In genomic region chrX:149504226-149504914, GRCh38 we compare ENCODE assay signal across 8 cellular contexts. TPM values are rescaled to one million over a fixed set of nuclear protein-coding genes. Genes with fewer than 3 reads are reported as not detected.
DNase-seq lines count a peak whose midpoint lies in the region; ATAC-seq and TF ChIP-seq lines count a peak whose summit lies in the region.

No MANE protein-coding gene starts in this region.

- BruUV-seq in Panc1 (replicated peaks; lab: Mats Ljungman, UMichigan) = TSS peak; percentile 64

- intact Hi-C loops in Panc1 (cut with micrococcal nuclease; ENCODE audit: unreplicated experiment) = no loop called here
- intact Hi-C loops in heart right ventricle (cut with DNase I) = no loop called here

- H3K36me3 ChIP-seq in Panc1 (ENCODE audit: control insufficient read depth, insufficient read depth, low read length) = no peaks in the 10 kb centered on the region
- peaks cover 0 to 35% (median 9%) of the 10 kb centered on the region in 9 donors for H3K36me3 ChIP-seq in heart right ventricle
- peaks cover 15% of the 10 kb centered on the region for H3K36me3 ChIP-seq in skeletal muscle satellite cell (ENCODE audit: insufficient read depth, low read length)

- H3K4me3 ChIP-seq in AG04450 (ENCODE audit: low read depth, low read length) = peak overlapping the region; percentile 70
- H3K4me3 ChIP-seq in Panc1 (ENCODE audit: low read depth in 2 of 2, low read length in 2 of 2) = peak overlapping the region; percentile 61 to 90
- peak overlapping the region; percentile 50 to 83 (median 69) for H3K4me3 ChIP-seq in heart right ventricle
- peak overlapping the region; percentile 82 for H3K4me3 ChIP-seq in skeletal muscle satellite cell (ENCODE audit: low read length)

- peak; percentile 30 for ATAC-seq in GM18858 (IDR thresholded peaks at IDR 0.05; ENCODE audit: unreplicated experiment)
- ATAC-seq in HG03135 (IDR thresholded peaks at IDR 0.05; ENCODE audit: unreplicated experiment) = peak; percentile 42
- ATAC-seq in Panc1 = peak; percentile 24; the same call in 1 of the 2 replicates
- ATAC-seq in heart right ventricle = peak in 5 of 8 donors; percentile 16 to 44 (median 41)

- DNase-seq in AG04450 (ENCODE audit: low read depth, low spot score) (no peak), Panc1 (ENCODE audit: low read depth, low spot score) (no peak), heart right ventricle (no peak), Kasumi-1 (lab: John Stamatoyannopoulos, UW) (no peak)
- peak in 3 of 4 experiments; percentile 3 to 50 (median 27) for DNase-seq in activated naive CD4-positive, alpha-beta T cell (lab: John Stamatoyannopoulos, UW)

- H3K9me3 ChIP-seq in AG04450 (ENCODE audit: control insufficient read depth, insufficient read depth, low read length) (no peaks in the 10 kb centered on the region), Panc1 (ENCODE audit: control insufficient read depth, insufficient read depth, low read depth, low read length) (no peaks in the 10 kb centered on the region), heart right ventricle (no peaks in the 10 kb centered on the region), skeletal muscle satellite cell (replicated peaks; ENCODE audit: low read length) (no peaks in the 10 kb centered on the region)

- H3K4me2 ChIP-seq in skeletal muscle satellite cell (ENCODE audit: low read length) = peak overlapping the region; percentile 75

- no peaks in the 10 kb centered on the region for H3K27me3 ChIP-seq in AG04450 (ENCODE audit: control insufficient read depth, insufficient read depth, low read length)
- H3K27me3 ChIP-seq in Panc1 (ENCODE audit: control insufficient read depth, insufficient read depth, low read length) = no peaks in the 10 kb centered on the region
- peaks cover 0 to 9% (median 0%) of the 10 kb centered on the region in 7 donors for H3K27me3 ChIP-seq in heart right ventricle
- H3K27me3 ChIP-seq in skeletal muscle satellite cell (ENCODE audit: control insufficient read depth, insufficient read depth, low read length) = peaks cover 2% of the 10 kb centered on the region

- WGBS in heart right ventricle, 2 donors = 47 to 60% methylated on average over 10 of the region's 10 CpGs

- H3K9ac ChIP-seq in skeletal muscle satellite cell (ENCODE audit: low read depth, low read length) = peak overlapping the region; percentile 88

- in situ Hi-C loops in Panc1 (cut with HindIII; ENCODE audit: low pct_unique_long_range_greater_than_20kb, low sequenced_read_pairs) = loop anchor here (25.0 kb wide), 1 partner anchor 1133 kb away; no protein-coding TSS in a partner anchor

- TF ChIP-seq CTCF in AG04450 (IDR thresholded peaks at IDR 0.05; ENCODE audit: low read depth, low read length) (no peak), Panc1 (IDR thresholded peaks at IDR 0.05) (peak; percentile 57), heart right ventricle (IDR thresholded peaks at IDR 0.05) (peak in 3 of 9 donors; percentile 11 to 32 (median 15))

- H3K4me1 ChIP-seq in Panc1 (ENCODE audit: control insufficient read depth, insufficient read depth, low read length) = peaks cover 7% of the 10 kb centered on the region; the same call in 1 of the 2 replicates
- H3K4me1 ChIP-seq in heart right ventricle = peaks cover 0 to 30% (median 5%) of the 10 kb centered on the region in 9 donors
- H3K4me1 ChIP-seq in skeletal muscle satellite cell (ENCODE audit: control insufficient read depth, insufficient read depth, low read length) = peaks cover 8% of the 10 kb centered on the region

- CTCF ChIA-PET in AG04450 (lab: Charles Lee) (interaction anchor here (0.6 to 1.1 kb wide), 2 partner anchors 103 to 435 kb away, joined by 3 read pairs; no protein-coding TSS in a partner anchor), Panc1 (lab: Charles Lee) (no interaction called here)

- POLR2A ChIA-PET in AG04450 (lab: Yijun Ruan, JAX) = interaction anchor here (0.8 to 1.3 kb wide), 2 partner anchors 14 to 35 kb away, joined by 3 to 8 read pairs; no protein-coding TSS in a partner anchor
- POLR2A ChIA-PET in Panc1 (lab: Charles Lee) = interaction anchor here (0.7 kb wide), 1 partner anchor 1239 kb away, joined by 3 read pairs; no protein-coding TSS in a partner anchor

- peak overlapping the region; percentile 86 for H3K27ac ChIP-seq in AG04450 (ENCODE audit: low read depth, low read length)
- H3K27ac ChIP-seq in Panc1 (ENCODE audit: low read length) = peak overlapping the region; percentile 74
- peak overlapping the region; percentile 77 to 95 (median 90) for H3K27ac ChIP-seq in heart right ventricle

RNA-seq across cellular contexts. Expression of gene IDS, which starts 0.7 kb away (rescaled TPM):
- polyA plus RNA-seq in AG04450 (2011; rRNA removed) = 75.7 and 76.7 TPM in 2 replicates
- 63.3 and 88.0 TPM in 2 replicates for polyA minus RNA-seq in AG04450 (2011; rRNA and poly(A)+ RNA removed)
- total RNA-seq in Panc1 (2021; ENCODE audit: unreplicated experiment) = 78.7 TPM
- 78.4 TPM for polyA plus RNA-seq in Panc1 (2012; ENCODE audit: insufficient read length)
- total RNA-seq in heart right ventricle = 10 to 100 TPM; 65.3 to 89.5 (median 73.5) TPM
- 10 to 100 TPM; 24.0 to 30.5 TPM for polyA plus RNA-seq in heart right ventricle
- total RNA-seq in skeletal muscle satellite cell (2012; rRNA removed) = 28.6 and 29.7 TPM in 2 replicates

RNA-seq across cellular contexts. Expression of gene EOLA1, which starts 36.4 kb away (rescaled TPM):
- polyA plus RNA-seq in AG04450 (2011; rRNA removed) = 16.3 and 16.7 TPM in 2 replicates
- polyA minus RNA-seq in AG04450 (2011; rRNA and poly(A)+ RNA removed) = 7.7 and 12.8 TPM in 2 replicates
- 26.8 TPM for total RNA-seq in Panc1 (2021; ENCODE audit: unreplicated experiment)
- 28.5 TPM for polyA plus RNA-seq in Panc1 (2012; ENCODE audit: insufficient read length)
- 10 to 100 TPM; 20.6 to 35.8 (median 26.1) TPM for total RNA-seq in heart right ventricle
- 10 to 100 TPM; 21.0 to 37.7 TPM for polyA plus RNA-seq in heart right ventricle
- 14.4 and 16.4 TPM in 2 replicates for total RNA-seq in skeletal muscle satellite cell (2012; rRNA removed)

RNA-seq across cellular contexts. Expression of gene HSFX3, which starts 45.4 kb away (rescaled TPM):
- polyA plus RNA-seq in AG04450 (2011; rRNA removed) (not detected in 2 replicates), heart right ventricle (under 1 TPM in 1 of 2 donors, not detected in 1; 0.12 TPM)
- not detected in 2 replicates for polyA minus RNA-seq in AG04450 (2011; rRNA and poly(A)+ RNA removed)
- total RNA-seq in Panc1 (2021; ENCODE audit: unreplicated experiment) (not detected), heart right ventricle (under 1 TPM in 2 of 10 donors, not detected in 8; 0.21 to 0.31 TPM)
- polyA plus RNA-seq in Panc1 (2012; ENCODE audit: insufficient read length) = not detected
- total RNA-seq in skeletal muscle satellite cell (2012; rRNA removed) = not detected in 2 replicates

Comparison
In these comparisons a context has a peak if more than half of its experiments do, and no peak if none do; other contexts are left out.
1. DNase-seq: peak in activated naive CD4-positive, alpha-beta T cell (3 of 4); none in AG04450 (single experiment), Panc1 (single experiment), heart right ventricle (0 of 2) and Kasumi-1 (0 of 2).
2. Peak in every context shown above with its lines, with median percentiles within 50 percentile points of each other: H3K27ac ChIP-seq, H3K4me3 ChIP-seq and ATAC-seq.